ENCODE assay signal across 1 cellular context in genomic region chr7:99806839-99807478, GRCh38.
A peak's percentile ranks its signal among the peaks of the same experiment; 100 is the strongest.
TF ChIP-seq lines count a peak whose summit lies in the region.

No MANE protein-coding gene starts in this region.

TF ChIP-seq in K562, 482 proteins besides CTCF, POLR2A, EP300 and RAD21 (continued from another document and continues in another):
- TF ChIP-seq JUND (IDR thresholded peaks at IDR 0.05; ENCODE audit: borderline replicate concordance, low read depth, low read length), result peak; percentile 70; the same call in 1 of the 2 replicates
- TF ChIP-seq JUND (tag; IDR thresholded peaks at IDR 0.05; ENCODE audit: borderline replicate concordance, low read depth, low read length), result peak; percentile 66; the same call in 2 of the 3 replicates
- TF ChIP-seq GATAD2A (IDR thresholded peaks at IDR 0.05), result peak; percentile 66
- peak; percentile 54; the same call in 1 of the 2 replicates for TF ChIP-seq DDX20 (tag; IDR thresholded peaks at IDR 0.05; ENCODE audit: low read depth)
- TF ChIP-seq, protein P1, sequence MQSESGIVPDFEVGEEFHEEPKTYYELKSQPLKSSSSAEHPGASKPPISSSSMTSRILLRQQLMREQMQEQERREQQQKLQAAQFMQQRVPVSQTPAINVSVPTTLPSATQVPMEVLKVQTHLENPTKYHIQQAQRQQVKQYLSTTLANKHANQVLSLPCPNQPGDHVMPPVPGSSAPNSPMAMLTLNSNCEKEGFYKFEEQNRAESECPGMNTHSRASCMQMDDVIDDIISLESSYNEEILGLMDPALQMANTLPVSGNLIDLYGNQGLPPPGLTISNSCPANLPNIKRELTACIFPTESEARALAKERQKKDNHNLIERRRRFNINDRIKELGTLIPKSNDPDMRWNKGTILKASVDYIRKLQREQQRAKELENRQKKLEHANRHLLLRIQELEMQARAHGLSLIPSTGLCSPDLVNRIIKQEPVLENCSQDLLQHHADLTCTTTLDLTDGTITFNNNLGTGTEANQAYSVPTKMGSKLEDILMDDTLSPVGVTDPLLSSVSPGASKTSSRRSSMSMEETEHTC (IDR thresholded peaks at IDR 0.05), result no peak
- peak; percentile 18; the same call in 1 of the 2 replicates for TF ChIP-seq DMBX1 (CRISPR knock-in tag; IDR thresholded peaks at IDR 0.05; ENCODE audit: borderline replicate concordance)
- no peak for TF ChIP-seq SIRT6 (IDR thresholded peaks at IDR 0.05; ENCODE audit: low read depth, low read length)
- TF ChIP-seq MAFF (IDR thresholded peaks at IDR 0.05; ENCODE audit: low read length), result no peak
- TF ChIP-seq, protein P2, sequence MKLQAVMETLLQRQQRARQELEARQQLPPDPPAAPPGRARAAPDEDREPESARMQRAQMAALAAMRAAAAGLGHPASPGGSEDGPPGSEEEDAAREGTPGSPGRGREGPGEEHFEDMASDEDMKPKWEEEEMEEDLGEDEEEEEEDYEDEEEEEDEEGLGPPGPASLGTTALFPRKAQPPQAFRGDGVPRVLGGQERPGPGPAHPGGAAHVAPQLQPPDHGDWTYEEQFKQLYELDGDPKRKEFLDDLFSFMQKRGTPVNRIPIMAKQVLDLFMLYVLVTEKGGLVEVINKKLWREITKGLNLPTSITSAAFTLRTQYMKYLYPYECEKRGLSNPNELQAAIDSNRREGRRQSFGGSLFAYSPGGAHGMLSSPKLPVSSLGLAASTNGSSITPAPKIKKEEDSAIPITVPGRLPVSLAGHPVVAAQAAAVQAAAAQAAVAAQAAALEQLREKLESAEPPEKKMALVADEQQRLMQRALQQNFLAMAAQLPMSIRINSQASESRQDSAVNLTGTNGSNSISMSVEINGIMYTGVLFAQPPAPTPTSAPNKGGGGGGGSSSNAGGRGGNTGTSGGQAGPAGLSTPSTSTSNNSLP (IDR thresholded peaks at IDR 0.05; ENCODE audit: borderline replicate concordance, low read depth, low read length), result no peak; the same call in 1 of the 2 replicates
- no peak for TF ChIP-seq NCOA4 (IDR thresholded peaks at IDR 0.05; ENCODE audit: partially characterized antibody)
- TF ChIP-seq ETV5 (CRISPR knock-in tag; IDR thresholded peaks at IDR 0.05; ENCODE audit: low read depth), result no peak
- no peak for TF ChIP-seq U2AF2 (optimal IDR thresholded peaks at IDR 0.05; ENCODE audit: low read depth, low read length)
- TF ChIP-seq, protein P3, sequence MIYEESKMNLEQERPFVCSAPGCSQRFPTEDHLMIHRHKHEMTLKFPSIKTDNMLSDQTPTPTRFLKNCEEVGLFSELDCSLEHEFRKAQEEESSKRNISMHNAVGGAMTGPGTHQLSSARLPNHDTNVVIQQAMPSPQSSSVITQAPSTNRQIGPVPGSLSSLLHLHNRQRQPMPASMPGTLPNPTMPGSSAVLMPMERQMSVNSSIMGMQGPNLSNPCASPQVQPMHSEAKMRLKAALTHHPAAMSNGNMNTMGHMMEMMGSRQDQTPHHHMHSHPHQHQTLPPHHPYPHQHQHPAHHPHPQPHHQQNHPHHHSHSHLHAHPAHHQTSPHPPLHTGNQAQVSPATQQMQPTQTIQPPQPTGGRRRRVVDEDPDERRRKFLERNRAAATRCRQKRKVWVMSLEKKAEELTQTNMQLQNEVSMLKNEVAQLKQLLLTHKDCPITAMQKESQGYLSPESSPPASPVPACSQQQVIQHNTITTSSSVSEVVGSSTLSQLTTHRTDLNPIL (CRISPR knock-in tag; IDR thresholded peaks at IDR 0.05), result no peak
- no peak for TF ChIP-seq STAG1 (CRISPR knock-in tag; IDR thresholded peaks at IDR 0.05; ENCODE audit: borderline replicate concordance)
- TF ChIP-seq, protein P4, sequence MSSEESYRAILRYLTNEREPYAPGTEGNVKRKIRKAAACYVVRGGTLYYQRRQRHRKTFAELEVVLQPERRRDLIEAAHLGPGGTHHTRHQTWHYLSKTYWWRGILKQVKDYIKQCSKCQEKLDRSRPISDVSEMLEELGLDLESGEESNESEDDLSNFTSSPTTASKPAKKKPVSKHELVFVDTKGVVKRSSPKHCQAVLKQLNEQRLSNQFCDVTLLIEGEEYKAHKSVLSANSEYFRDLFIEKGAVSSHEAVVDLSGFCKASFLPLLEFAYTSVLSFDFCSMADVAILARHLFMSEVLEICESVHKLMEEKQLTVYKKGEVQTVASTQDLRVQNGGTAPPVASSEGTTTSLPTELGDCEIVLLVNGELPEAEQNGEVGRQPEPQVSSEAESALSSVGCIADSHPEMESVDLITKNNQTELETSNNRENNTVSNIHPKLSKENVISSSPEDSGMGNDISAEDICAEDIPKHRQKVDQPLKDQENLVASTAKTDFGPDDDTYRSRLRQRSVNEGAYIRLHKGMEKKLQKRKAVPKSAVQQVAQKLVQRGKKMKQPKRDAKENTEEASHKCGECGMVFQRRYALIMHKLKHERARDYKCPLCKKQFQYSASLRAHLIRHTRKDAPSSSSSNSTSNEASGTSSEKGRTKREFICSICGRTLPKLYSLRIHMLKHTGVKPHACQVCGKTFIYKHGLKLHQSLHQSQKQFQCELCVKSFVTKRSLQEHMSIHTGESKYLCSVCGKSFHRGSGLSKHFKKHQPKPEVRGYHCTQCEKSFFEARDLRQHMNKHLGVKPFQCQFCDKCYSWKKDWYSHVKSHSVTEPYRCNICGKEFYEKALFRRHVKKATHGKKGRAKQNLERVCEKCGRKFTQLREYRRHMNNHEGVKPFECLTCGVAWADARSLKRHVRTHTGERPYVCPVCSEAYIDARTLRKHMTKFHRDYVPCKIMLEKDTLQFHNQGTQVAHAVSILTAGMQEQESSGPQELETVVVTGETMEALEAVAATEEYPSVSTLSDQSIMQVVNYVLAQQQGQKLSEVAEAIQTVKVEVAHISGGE (CRISPR knock-in tag; IDR thresholded peaks at IDR 0.05), result peak in 1 of 3 experiments; percentile 54; a peak in 2 of 6 replicates
- TF ChIP-seq, protein P5, sequence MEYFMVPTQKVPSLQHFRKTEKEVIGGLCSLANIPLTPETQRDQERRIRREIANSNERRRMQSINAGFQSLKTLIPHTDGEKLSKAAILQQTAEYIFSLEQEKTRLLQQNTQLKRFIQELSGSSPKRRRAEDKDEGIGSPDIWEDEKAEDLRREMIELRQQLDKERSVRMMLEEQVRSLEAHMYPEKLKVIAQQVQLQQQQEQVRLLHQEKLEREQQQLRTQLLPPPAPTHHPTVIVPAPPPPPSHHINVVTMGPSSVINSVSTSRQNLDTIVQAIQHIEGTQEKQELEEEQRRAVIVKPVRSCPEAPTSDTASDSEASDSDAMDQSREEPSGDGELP (CRISPR knock-in tag; IDR thresholded peaks at IDR 0.05; ENCODE audit: borderline replicate concordance), result no peak
- no peak for TF ChIP-seq ZNF445 (CRISPR knock-in tag; IDR thresholded peaks at IDR 0.05; ENCODE audit: low read depth)
- no peak for TF ChIP-seq ZNF121 (CRISPR knock-in tag; conservative IDR thresholded peaks at IDR 0.05)
- no peak for TF ChIP-seq ZNF77 (CRISPR knock-in tag; IDR thresholded peaks at IDR 0.05)
- no peak for TF ChIP-seq KAT2B (IDR thresholded peaks at IDR 0.05; ENCODE audit: low read depth, low read length)
- TF ChIP-seq ATF4 (CRISPR knock-in tag; IDR thresholded peaks at IDR 0.05), result peak; percentile 30; the same call in 1 of the 2 replicates
- TF ChIP-seq FOXJ2 (tag; IDR thresholded peaks at IDR 0.05), result peak; percentile 79
- TF ChIP-seq FUS (optimal IDR thresholded peaks at IDR 0.05; ENCODE audit: low read depth, low read length), result no peak
- TF ChIP-seq HNRNPL (IDR thresholded peaks at IDR 0.05; ENCODE audit: low read depth, low read length), result no peak
- peak; percentile 50; the same call in 1 of the 2 replicates for TF ChIP-seq CTBP1 (IDR thresholded peaks at IDR 0.05; ENCODE audit: borderline replicate concordance)
- no peak for TF ChIP-seq HLTF (IDR thresholded peaks at IDR 0.05)
- no peak for TF ChIP-seq EZH2 (IDR thresholded peaks at IDR 0.05; ENCODE audit: borderline replicate concordance, low read depth, low read length)
- TF ChIP-seq SMARCC2 (IDR thresholded peaks at IDR 0.05; ENCODE audit: low read depth), result peak; percentile 83
- no peak for TF ChIP-seq MAFG (tag; conservative IDR thresholded peaks at IDR 0.05)
- no peak for TF ChIP-seq CREB3L1 (IDR thresholded peaks at IDR 0.05; ENCODE audit: borderline replicate concordance, low read depth)
- TF ChIP-seq PHF21A (IDR thresholded peaks at IDR 0.05; ENCODE audit: borderline replicate concordance, low read depth), result no peak
- peak; percentile 78 for TF ChIP-seq TEAD4 (IDR thresholded peaks at IDR 0.05; ENCODE audit: low read length)
- no peak for TF ChIP-seq TEAD4 (CRISPR knock-in tag; IDR thresholded peaks at IDR 0.05; ENCODE audit: borderline replicate concordance)
- 0 out of 2 replicates have a peak, but pooled peaks have one; percentile 41 for TF ChIP-seq NFIC (IDR thresholded peaks at IDR 0.05)
- no peak for TF ChIP-seq MYNN (IDR thresholded peaks at IDR 0.05)
- TF ChIP-seq MYNN (CRISPR knock-in tag; IDR thresholded peaks at IDR 0.05), result no peak
- TF ChIP-seq, protein P6, sequence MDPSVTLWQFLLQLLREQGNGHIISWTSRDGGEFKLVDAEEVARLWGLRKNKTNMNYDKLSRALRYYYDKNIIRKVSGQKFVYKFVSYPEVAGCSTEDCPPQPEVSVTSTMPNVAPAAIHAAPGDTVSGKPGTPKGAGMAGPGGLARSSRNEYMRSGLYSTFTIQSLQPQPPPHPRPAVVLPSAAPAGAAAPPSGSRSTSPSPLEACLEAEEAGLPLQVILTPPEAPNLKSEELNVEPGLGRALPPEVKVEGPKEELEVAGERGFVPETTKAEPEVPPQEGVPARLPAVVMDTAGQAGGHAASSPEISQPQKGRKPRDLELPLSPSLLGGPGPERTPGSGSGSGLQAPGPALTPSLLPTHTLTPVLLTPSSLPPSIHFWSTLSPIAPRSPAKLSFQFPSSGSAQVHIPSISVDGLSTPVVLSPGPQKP (CRISPR knock-in tag; IDR thresholded peaks at IDR 0.05), result no peak
- TF ChIP-seq BRD9 (IDR thresholded peaks at IDR 0.05; ENCODE audit: low read depth, partially characterized antibody), result no peak
- TF ChIP-seq, protein P7, sequence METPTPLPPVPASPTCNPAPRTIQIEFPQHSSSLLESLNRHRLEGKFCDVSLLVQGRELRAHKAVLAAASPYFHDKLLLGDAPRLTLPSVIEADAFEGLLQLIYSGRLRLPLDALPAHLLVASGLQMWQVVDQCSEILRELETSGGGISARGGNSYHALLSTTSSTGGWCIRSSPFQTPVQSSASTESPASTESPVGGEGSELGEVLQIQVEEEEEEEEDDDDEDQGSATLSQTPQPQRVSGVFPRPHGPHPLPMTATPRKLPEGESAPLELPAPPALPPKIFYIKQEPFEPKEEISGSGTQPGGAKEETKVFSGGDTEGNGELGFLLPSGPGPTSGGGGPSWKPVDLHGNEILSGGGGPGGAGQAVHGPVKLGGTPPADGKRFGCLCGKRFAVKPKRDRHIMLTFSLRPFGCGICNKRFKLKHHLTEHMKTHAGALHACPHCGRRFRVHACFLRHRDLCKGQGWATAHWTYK (CRISPR knock-in tag; IDR thresholded peaks at IDR 0.05), result no peak
- TF ChIP-seq WHSC1 (IDR thresholded peaks at IDR 0.05; ENCODE audit: low read length), result no peak
- 0 out of 2 replicates have a peak, but pooled peaks have one; percentile 40 for TF ChIP-seq POLR2H (tag; IDR thresholded peaks at IDR 0.05; ENCODE audit: low read depth)
- no peak for TF ChIP-seq DACH1 (IDR thresholded peaks at IDR 0.05; ENCODE audit: partially characterized antibody)
- TF ChIP-seq ZC3H4 (CRISPR knock-in tag; IDR thresholded peaks at IDR 0.05; ENCODE audit: borderline replicate concordance), result no peak
- TF ChIP-seq SREBF2 (CRISPR knock-in tag; IDR thresholded peaks at IDR 0.05), result no peak
- peak; percentile 87 for TF ChIP-seq MTA1 (IDR thresholded peaks at IDR 0.05; ENCODE audit: borderline replicate concordance)
- peak; percentile 87 for TF ChIP-seq ATF3 (IDR thresholded peaks at IDR 0.05)
- no peak for TF ChIP-seq ATF3 (CRISPR knock-in tag; conservative IDR thresholded peaks at IDR 0.05)
- no peak for TF ChIP-seq SAFB2 (IDR thresholded peaks at IDR 0.05; ENCODE audit: borderline replicate concordance, low read depth, low read length, severe bottlenecking)
- TF ChIP-seq SMAD2 (IDR thresholded peaks at IDR 0.05; ENCODE audit: low read depth, low read length), result no peak
- TF ChIP-seq FOXM1 (IDR thresholded peaks at IDR 0.05; ENCODE audit: low read depth), result peak; percentile 73
- no peak for TF ChIP-seq FOXM1 (CRISPR knock-in tag; IDR thresholded peaks at IDR 0.05; ENCODE audit: low read depth)
- TF ChIP-seq NEUROD1 (IDR thresholded peaks at IDR 0.05; ENCODE audit: borderline replicate concordance, low read depth, low read length, partially characterized antibody), result peak; percentile 31
- TF ChIP-seq RCOR1 (IDR thresholded peaks at IDR 0.05; ENCODE audit: borderline replicate concordance in 1 of 2, low read depth in 2 of 2, low read length in 2 of 2), result peak in 1 of 2 experiments; percentile 44; a peak in 1 of 4 replicates
